ENCODE assay signal across 11 cellular contexts in the genomic region with DNA sequence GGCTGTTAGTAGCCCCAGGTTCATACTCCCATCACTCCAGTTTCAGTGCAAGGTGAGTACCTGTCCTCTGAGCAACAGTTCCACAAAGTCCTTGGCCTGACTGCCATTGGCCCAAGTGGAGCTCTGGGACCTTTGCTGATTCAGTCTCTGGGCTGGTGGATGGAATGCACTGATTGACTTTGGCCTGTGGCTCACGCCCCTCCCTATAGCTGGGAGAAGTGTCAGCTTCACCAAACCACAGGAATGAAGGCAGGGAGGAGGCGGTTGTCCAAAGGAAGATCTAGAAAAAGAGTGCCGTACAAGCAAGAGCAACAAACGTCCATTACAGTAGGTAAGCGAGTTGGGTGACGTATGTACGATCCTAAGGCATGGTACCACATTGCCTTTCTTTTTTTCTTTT. TPM values are rescaled to one million over a fixed set of nuclear protein-coding genes. Genes with fewer than 3 reads are reported as not detected.
DNase-seq lines count a peak whose midpoint lies in the region; TF ChIP-seq lines count a peak whose summit lies in the region.
"Had no signal": no experiment of that assay in that cellular context is flagged by ENCODE, and none has a peak within 500 bp of the region (broad histone marks: within the 10 kb centered on the region; RNA-seq: fewer than 3 reads in every experiment).

No MANE protein-coding gene starts in this region.

- intact Hi-C loops in cardiac septum (cut with DNase I), result no loop called here

- in situ Hi-C loops in astrocyte of the cerebellum (cut with HindIII; ENCODE audit: low sequenced_read_pairs) (loop anchor here (25.0 kb wide), 1 partner anchor 909 kb away; no protein-coding TSS in a partner anchor), GM13976 (cut with MboI; ENCODE audit: low sequenced_read_pairs, unreplicated experiment) (no loop called here)

- DNase-seq in AG08396 (ENCODE audit: low spot score) (peak; percentile 66), HT-29 (ENCODE audit: low spot score) (peak; percentile 89), astrocyte of the cerebellum (ENCODE audit: low read depth) (peak; percentile 66), kidney glomerular epithelial cell (lab: John Stamatoyannopoulos, UW) (peak; percentile 52), NCI-H1436 treated with DMSO at 0.1 percent for 48 hours (lab: John Stamatoyannopoulos, UW) (no peak), cardiac septum (ENCODE audit: low spot score) (no peak), pons (ENCODE audit: low spot score) (no peak), GM13976 (ENCODE audit: low spot score) (no peak)
- DNase-seq: activated naive CD8-positive, alpha-beta T cell treated with anti-CD3 and anti-CD28 coated beads for 36 hours; AML-193; NCI-H82 had no signal

- H3K4me3 ChIP-seq in astrocyte of the cerebellum (ENCODE audit: low read depth, low read length), result no peak overlapping the region

- TF ChIP-seq CTCF in astrocyte of the cerebellum (IDR thresholded peaks at IDR 0.05; ENCODE audit: low read depth, low read length, missing control alignments) (no peak), GM13976 (IDR thresholded peaks at IDR 0.05; ENCODE audit: borderline replicate concordance, control extremely low read depth, extremely low read depth, insufficient read depth, missing control alignments) (no peak)

RNA-seq across cellular contexts. Expression of a gene that starts 34.0 kb away (rescaled TPM):
- 54.2 and 54.3 TPM in 2 replicates for total RNA-seq in HT-29 (2014; rRNA removed; shearing (Covaris generic))
- 5.2 TPM for total RNA-seq in cardiac septum

RNA-seq across cellular contexts. Expression of a gene that starts 53.8 kb away (rescaled TPM):
- total RNA-seq in HT-29 (2014; rRNA removed; shearing (Covaris generic)), result 14.0 and 17.2 TPM in 2 replicates
- 13.5 TPM for total RNA-seq in cardiac septum

Comparison
In these comparisons a context has a peak if more than half of its experiments do, and no peak if none do; other contexts are left out.
1. DNase-seq: peak in AG08396 (single experiment), HT-29 (single experiment), astrocyte of the cerebellum (single experiment) and kidney glomerular epithelial cell (single experiment); none in NCI-H1436 treated with DMSO at 0.1 percent for 48 hours (single experiment), cardiac septum (single experiment), pons (single experiment) and GM13976 (single experiment).